Comparison of ENCODE assay signal across 8 cellular contexts in genomic region chr7:94509264-94509878, GRCh38. TPM values are rescaled to one million over a fixed set of nuclear protein-coding genes. Genes with fewer than 3 reads are reported as not detected.
DNase-seq lines count a peak whose midpoint lies in the region; ATAC-seq and TF ChIP-seq lines count a peak whose summit lies in the region.

CASD1 (plus strand) TSS chr7:94509809; CDS start chr7:94510085, 276 bp downstream.

- H3K27ac Mint-ChIP-seq in activated B cell treated with CpG ODN at 0.5 μM for 24 hours, result peak within 1 kb of the TSS; percentile 88

- no peak for TF ChIP-seq CTCF in NB4 (IDR thresholded peaks at IDR 0.05; ENCODE audit: low read depth, low read length)
- TF ChIP-seq CTCF in activated B cell treated with CpG ODN at 0.5 μM for 24 hours (IDR thresholded peaks at IDR 0.05), result no peak

- intact Hi-C loops in activated B cell treated with CpG ODN at 0.5 μM for 24 hours (cut with micrococcal nuclease), result loop anchor here (1.0 kb wide), 2 partner anchors 111 to 149 kb away; no protein-coding TSS in a partner anchor

- H3K4me3 Mint-ChIP-seq in activated B cell treated with CpG ODN at 0.5 μM for 24 hours, result peak within 1 kb of the TSS; percentile 87

- peaks cover 11% of the 10 kb centered on the region for H3K36me3 Mint-ChIP-seq in activated B cell treated with CpG ODN at 0.5 μM for 24 hours (ENCODE audit: low read depth)

- H3K27me3 Mint-ChIP-seq in activated B cell treated with CpG ODN at 0.5 μM for 24 hours, result no peaks in the 10 kb centered on the region

- POLR2A ChIA-PET in activated B cell treated with CpG ODN at 0.5 μM for 24 hours (lab: Charles Lee), result interaction anchor here (1.0 kb wide), 1 partner anchor 149 kb away, joined by 8 read pairs; no protein-coding TSS in a partner anchor

- CTCF ChIA-PET in activated B cell treated with CpG ODN at 0.5 μM for 24 hours (lab: Charles Lee), result no interaction called here

- peak; percentile 75 for DNase-seq in NB4 (ENCODE audit: low read depth)
- peak; percentile 69 for DNase-seq in activated B cell treated with CpG ODN at 0.5 μM for 24 hours
- DNase-seq in cerebellar cortex (ENCODE audit: low spot score), result peak; percentile 42
- peak; percentile 85 for DNase-seq in left kidney (ENCODE audit: low read depth, low spot score)
- peak; percentile 66 to 67 for DNase-seq in stimulated activated CD4-positive, alpha-beta T cell treated with anti-CD3 and anti-CD28 coated beads, Interleukin-2, amount 100 ng/mL, for 24 hours
- no peak for DNase-seq in cortex of kidney (lab: John Stamatoyannopoulos, UW)

- peaks cover 43% of the 10 kb centered on the region for H3K4me1 Mint-ChIP-seq in activated B cell treated with CpG ODN at 0.5 μM for 24 hours

- peak within 1 kb of the TSS; percentile 63 for H3K4me3 ChIP-seq in NB4 (ENCODE audit: low read depth, low read length)

- H3K9me3 Mint-ChIP-seq in activated B cell treated with CpG ODN at 0.5 μM for 24 hours, result no peaks in the 10 kb centered on the region

- peak; percentile 62 for TF ChIP-seq POLR2A in GM15510 (IDR thresholded peaks at IDR 0.05; ENCODE audit: borderline replicate concordance, extremely low read depth, insufficient read length)
- TF ChIP-seq POLR2A in NB4 (IDR thresholded peaks at IDR 0.05; ENCODE audit: extremely low read depth, insufficient read length), result no peak

- ATAC-seq in HG02571 (IDR thresholded peaks at IDR 0.05; ENCODE audit: unreplicated experiment) (peak; percentile 59), activated B cell treated with CpG ODN at 0.5 μM for 24 hours (ENCODE audit: low read depth) (peak; percentile 80)

RNA-seq across cellular contexts. Expression of gene CASD1, which starts in this region (rescaled TPM):
- 25.7 and 28.4 TPM in 2 replicates for total RNA-seq in activated B cell treated with CpG ODN at 0.5 μM for 24 hours
